ENCODE assay signal across 1 cellular context in the genomic region with DNA sequence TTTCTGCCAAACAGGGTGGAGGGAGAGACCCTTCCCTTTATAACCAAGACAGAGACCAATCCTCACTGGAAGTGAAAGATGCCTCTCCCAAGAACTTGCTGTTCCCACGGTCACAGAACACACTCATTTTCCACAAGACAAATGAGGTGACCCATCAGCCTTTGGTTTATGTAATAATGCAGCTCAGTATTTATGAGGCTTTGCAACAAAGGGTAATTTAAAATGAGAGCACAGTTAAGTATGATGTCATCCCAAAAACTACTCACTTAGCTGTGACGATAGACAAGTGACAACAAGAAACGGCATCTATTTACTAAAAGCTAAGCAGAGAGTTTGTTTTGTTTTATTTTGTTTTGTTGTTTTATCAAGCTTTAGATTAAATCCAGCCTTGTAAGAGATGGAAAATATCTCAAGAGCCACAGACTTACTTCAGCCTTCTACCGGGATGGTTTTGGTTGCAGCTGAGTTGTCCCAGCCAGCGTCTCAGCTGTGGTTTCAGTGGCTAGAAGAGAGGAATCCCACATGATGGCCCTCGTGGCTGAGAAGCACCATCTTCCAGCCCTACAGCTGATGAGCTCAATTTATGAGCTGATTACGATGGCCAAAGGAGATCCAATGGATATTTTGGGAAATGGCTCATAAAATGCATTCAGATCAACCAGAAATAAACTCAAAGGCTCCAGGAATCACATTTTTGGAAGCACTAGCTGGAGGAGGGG.
TF ChIP-seq lines count a peak whose summit lies in the region.

No MANE protein-coding gene starts in this region.

TF ChIP-seq in HEK293, 187 proteins besides CTCF, POLR2A, EP300 and RAD21 (continued from another document):
- TF ChIP-seq, protein P1, sequence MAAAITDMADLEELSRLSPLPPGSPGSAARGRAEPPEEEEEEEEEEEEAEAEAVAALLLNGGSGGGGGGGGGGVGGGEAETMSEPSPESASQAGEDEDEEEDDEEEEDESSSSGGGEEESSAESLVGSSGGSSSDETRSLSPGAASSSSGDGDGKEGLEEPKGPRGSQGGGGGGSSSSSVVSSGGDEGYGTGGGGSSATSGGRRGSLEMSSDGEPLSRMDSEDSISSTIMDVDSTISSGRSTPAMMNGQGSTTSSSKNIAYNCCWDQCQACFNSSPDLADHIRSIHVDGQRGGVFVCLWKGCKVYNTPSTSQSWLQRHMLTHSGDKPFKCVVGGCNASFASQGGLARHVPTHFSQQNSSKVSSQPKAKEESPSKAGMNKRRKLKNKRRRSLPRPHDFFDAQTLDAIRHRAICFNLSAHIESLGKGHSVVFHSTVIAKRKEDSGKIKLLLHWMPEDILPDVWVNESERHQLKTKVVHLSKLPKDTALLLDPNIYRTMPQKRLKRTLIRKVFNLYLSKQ (tag by site-specific recombination; IDR thresholded peaks at IDR 0.05; ENCODE audit: borderline replicate concordance), result no peak
- TF ChIP-seq, protein P2, sequence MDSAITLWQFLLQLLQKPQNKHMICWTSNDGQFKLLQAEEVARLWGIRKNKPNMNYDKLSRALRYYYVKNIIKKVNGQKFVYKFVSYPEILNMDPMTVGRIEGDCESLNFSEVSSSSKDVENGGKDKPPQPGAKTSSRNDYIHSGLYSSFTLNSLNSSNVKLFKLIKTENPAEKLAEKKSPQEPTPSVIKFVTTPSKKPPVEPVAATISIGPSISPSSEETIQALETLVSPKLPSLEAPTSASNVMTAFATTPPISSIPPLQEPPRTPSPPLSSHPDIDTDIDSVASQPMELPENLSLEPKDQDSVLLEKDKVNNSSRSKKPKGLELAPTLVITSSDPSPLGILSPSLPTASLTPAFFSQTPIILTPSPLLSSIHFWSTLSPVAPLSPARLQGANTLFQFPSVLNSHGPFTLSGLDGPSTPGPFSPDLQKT (IDR thresholded peaks at IDR 0.05; ENCODE audit: borderline replicate concordance, low read depth, low read length), result no peak
- TF ChIP-seq ZNF248 (tag by site-specific recombination; IDR thresholded peaks at IDR 0.05) (no peak), ZNF529 (tag by site-specific recombination; IDR thresholded peaks at IDR 0.05; ENCODE audit: insufficient replicate concordance) (no peak), KLF9 (tag by site-specific recombination; IDR thresholded peaks at IDR 0.05; ENCODE audit: low read depth) (no peak), ZNF175 (tag by site-specific recombination; IDR thresholded peaks at IDR 0.05) (no peak), ZNF792 (tag by site-specific recombination; IDR thresholded peaks at IDR 0.05) (no peak), ZBTB8A (tag by site-specific recombination; IDR thresholded peaks at IDR 0.05) (no peak), ZEB2 (tag by site-specific recombination; IDR thresholded peaks at IDR 0.05) (peak; percentile 55; the same call in 1 of the 2 replicates), ZNF791 (tag by site-specific recombination; IDR thresholded peaks at IDR 0.05) (no peak), ZBTB20 (tag by site-specific recombination; IDR thresholded peaks at IDR 0.05) (no peak), ZNF335 (tag by site-specific recombination; conservative IDR thresholded peaks at IDR 0.05) (0 out of 2 replicates have a peak, but pooled peaks have one; percentile 21)
- TF ChIP-seq, protein P3, sequence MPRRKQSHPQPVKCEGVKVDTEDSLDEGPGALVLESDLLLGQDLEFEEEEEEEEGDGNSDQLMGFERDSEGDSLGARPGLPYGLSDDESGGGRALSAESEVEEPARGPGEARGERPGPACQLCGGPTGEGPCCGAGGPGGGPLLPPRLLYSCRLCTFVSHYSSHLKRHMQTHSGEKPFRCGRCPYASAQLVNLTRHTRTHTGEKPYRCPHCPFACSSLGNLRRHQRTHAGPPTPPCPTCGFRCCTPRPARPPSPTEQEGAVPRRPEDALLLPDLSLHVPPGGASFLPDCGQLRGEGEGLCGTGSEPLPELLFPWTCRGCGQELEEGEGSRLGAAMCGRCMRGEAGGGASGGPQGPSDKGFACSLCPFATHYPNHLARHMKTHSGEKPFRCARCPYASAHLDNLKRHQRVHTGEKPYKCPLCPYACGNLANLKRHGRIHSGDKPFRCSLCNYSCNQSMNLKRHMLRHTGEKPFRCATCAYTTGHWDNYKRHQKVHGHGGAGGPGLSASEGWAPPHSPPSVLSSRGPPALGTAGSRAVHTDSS (tag by site-specific recombination; IDR thresholded peaks at IDR 0.05), result no peak
- TF ChIP-seq, protein P4, sequence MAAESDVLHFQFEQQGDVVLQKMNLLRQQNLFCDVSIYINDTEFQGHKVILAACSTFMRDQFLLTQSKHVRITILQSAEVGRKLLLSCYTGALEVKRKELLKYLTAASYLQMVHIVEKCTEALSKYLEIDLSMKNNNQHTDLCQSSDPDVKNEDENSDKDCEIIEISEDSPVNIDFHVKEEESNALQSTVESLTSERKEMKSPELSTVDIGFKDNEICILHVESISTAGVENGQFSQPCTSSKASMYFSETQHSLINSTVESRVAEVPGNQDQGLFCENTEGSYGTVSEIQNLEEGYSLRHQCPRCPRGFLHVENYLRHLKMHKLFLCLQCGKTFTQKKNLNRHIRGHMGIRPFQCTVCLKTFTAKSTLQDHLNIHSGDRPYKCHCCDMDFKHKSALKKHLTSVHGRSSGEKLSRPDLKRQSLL (tag by site-specific recombination; IDR thresholded peaks at IDR 0.05), result no peak
- TF ChIP-seq, protein P5, sequence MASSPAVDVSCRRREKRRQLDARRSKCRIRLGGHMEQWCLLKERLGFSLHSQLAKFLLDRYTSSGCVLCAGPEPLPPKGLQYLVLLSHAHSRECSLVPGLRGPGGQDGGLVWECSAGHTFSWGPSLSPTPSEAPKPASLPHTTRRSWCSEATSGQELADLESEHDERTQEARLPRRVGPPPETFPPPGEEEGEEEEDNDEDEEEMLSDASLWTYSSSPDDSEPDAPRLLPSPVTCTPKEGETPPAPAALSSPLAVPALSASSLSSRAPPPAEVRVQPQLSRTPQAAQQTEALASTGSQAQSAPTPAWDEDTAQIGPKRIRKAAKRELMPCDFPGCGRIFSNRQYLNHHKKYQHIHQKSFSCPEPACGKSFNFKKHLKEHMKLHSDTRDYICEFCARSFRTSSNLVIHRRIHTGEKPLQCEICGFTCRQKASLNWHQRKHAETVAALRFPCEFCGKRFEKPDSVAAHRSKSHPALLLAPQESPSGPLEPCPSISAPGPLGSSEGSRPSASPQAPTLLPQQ (tag by site-specific recombination; IDR thresholded peaks at IDR 0.05), result peak; percentile 22; the same call in 1 of the 2 replicates
